8 cellular contexts compared by ENCODE assay signal in the genomic region with DNA sequence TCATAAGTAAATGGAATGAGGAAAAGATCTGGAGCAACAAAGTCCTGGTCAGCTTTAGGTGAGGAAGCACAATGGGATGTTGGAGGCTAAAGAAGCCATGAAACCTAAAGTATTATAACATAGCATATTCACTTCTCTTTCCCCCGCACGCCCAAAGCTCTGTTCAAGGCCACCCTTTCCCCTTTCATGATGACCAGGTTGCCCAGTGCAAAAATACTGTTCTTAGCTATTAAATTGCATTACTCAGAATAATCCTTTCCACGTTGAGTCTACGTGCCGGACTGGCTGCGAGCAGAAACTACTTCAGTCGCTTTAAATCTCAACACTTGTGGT. TPM values are rescaled to one million over a fixed set of nuclear protein-coding genes. Genes with fewer than 3 reads are reported as not detected.
DNase-seq lines count a peak whose midpoint lies in the region; ATAC-seq and TF ChIP-seq lines count a peak whose summit lies in the region.

No MANE protein-coding gene starts in this region.

- no peak overlapping the region for H3K14ac ChIP-seq in neuronal stem cell (ENCODE audit: low read length)

- H3K18ac ChIP-seq in neuronal stem cell (ENCODE audit: low read length) = no peak overlapping the region

- no peak overlapping the region for H2BK12ac ChIP-seq in neuronal stem cell (ENCODE audit: low read length)

- H3K9me3 ChIP-seq in Caco-2 = no peaks in the 10 kb centered on the region
- no peaks in the 10 kb centered on the region for H3K9me3 ChIP-seq in MM.1S (replicated peaks; ENCODE audit: insufficient read depth, low read length)
- no peaks in the 10 kb centered on the region for H3K9me3 ChIP-seq in endocrine pancreas (ENCODE audit: control insufficient read depth, low read length)
- H3K9me3 ChIP-seq in neuronal stem cell (replicated peaks in 1 of 2; ENCODE audit: control insufficient read depth in 2 of 2, insufficient read depth in 1 of 2, low read depth in 1 of 2, low read length in 2 of 2) = no peaks in the 10 kb centered on the region

- no peak overlapping the region for H2BK15ac ChIP-seq in neuronal stem cell (ENCODE audit: low read length)

- H3K23ac ChIP-seq in neuronal stem cell (ENCODE audit: low read depth, low read length, poor library complexity) = no peak overlapping the region

- peaks cover 17% of the 10 kb centered on the region for H3F3A ChIP-seq in MM.1S (ENCODE audit: insufficient read depth, low read length)

- H3K4me1 ChIP-seq in Caco-2 (peaks cover 18% of the 10 kb centered on the region), MM.1S (ENCODE audit: low read length) (peaks cover 18% of the 10 kb centered on the region), endocrine pancreas (ENCODE audit: control insufficient read depth, insufficient read depth, low read length) (peaks cover 28% of the 10 kb centered on the region), neuronal stem cell (ENCODE audit: control insufficient read depth in 2 of 2, insufficient read depth in 1 of 2, low read depth in 1 of 2, low read length in 2 of 2) (peaks cover 9 to 12% of the 10 kb centered on the region in 2 donors)

- peaks cover 27% of the 10 kb centered on the region for H3K4me1 Mint-ChIP-seq in Caco-2 (ENCODE audit: low read depth, unreplicated experiment)

- H3K4me3 ChIP-seq in Caco-2 (ENCODE audit: low read depth, low read length) (peak overlapping the region; percentile 65), MM.1S (ENCODE audit: low read length) (peak overlapping the region; percentile 82), endocrine pancreas (ENCODE audit: control insufficient read depth, insufficient read depth, low read length) (peak overlapping the region; percentile 50), neuronal stem cell (ENCODE audit: low read length in 2 of 2) (peak overlapping the region; percentile 76 to 77)

- H3K27me3 ChIP-seq in Caco-2 (replicated peaks; ENCODE audit: control insufficient read depth, insufficient read depth, low read length) (no peaks in the 10 kb centered on the region), MM.1S (replicated peaks; ENCODE audit: insufficient read depth, low read length) (no peaks in the 10 kb centered on the region), endocrine pancreas (ENCODE audit: control insufficient read depth, insufficient read depth, low read length) (no peaks in the 10 kb centered on the region), neuronal stem cell (ENCODE audit: control insufficient read depth in 3 of 3, insufficient read depth in 3 of 3, low read depth in 1 of 3, low read length in 3 of 3) (no peaks in the 10 kb centered on the region)

- no peaks in the 10 kb centered on the region for H3K9me3 Mint-ChIP-seq in Caco-2 (ENCODE audit: unreplicated experiment)

- H3K4me2 ChIP-seq in MM.1S (ENCODE audit: low read depth, low read length) (peak overlapping the region; percentile 84), neuronal stem cell (ENCODE audit: insufficient read depth, low read length, poor library complexity, severe bottlenecking) (peak overlapping the region; percentile 77)

- H3K4ac ChIP-seq in neuronal stem cell (ENCODE audit: low read length) = no peak overlapping the region

- no peak overlapping the region for H4K91ac ChIP-seq in neuronal stem cell (ENCODE audit: low read depth, low read length, poor library complexity)

- ATAC-seq in HG02852 (IDR thresholded peaks at IDR 0.05; ENCODE audit: unreplicated experiment) = no peak

- no peaks in the 10 kb centered on the region for H3K36me3 ChIP-seq in Caco-2 (ENCODE audit: control insufficient read depth, insufficient read depth, low read length)
- H3K36me3 ChIP-seq in MM.1S (replicated peaks; ENCODE audit: insufficient read depth, low read length) = no peaks in the 10 kb centered on the region
- no peaks in the 10 kb centered on the region for H3K36me3 ChIP-seq in endocrine pancreas (ENCODE audit: control insufficient read depth, insufficient read depth, low read length)
- peaks cover 0 to 24% of the 10 kb centered on the region in 2 donors for H3K36me3 ChIP-seq in neuronal stem cell (replicated peaks in 1 of 2; ENCODE audit: control insufficient read depth in 2 of 2, insufficient read depth in 2 of 2, low read length in 2 of 2)

- H3K4me3 Mint-ChIP-seq in Caco-2 (ENCODE audit: unreplicated experiment) = peak overlapping the region; percentile 94

- intact Hi-C loops in Caco-2 (cut with micrococcal nuclease; ENCODE audit: unreplicated experiment) = loop anchor here (1.0 to 5.0 kb wide), 5 partner anchors 38 to 309 kb away; a partner anchor contains a TSS

- peak overlapping the region; percentile 73; the same call in 1 of the 2 replicates for H3K27ac ChIP-seq in MM.1S (ENCODE audit: low read length)
- peak overlapping the region; percentile 98 for H3K27ac ChIP-seq in neuronal stem cell (replicated peaks; ENCODE audit: low read length)

- peak overlapping the region; percentile 91 for H3K27ac Mint-ChIP-seq in Caco-2 (ENCODE audit: unreplicated experiment)

- peaks cover 70% of the 10 kb centered on the region for H3K36me3 Mint-ChIP-seq in Caco-2 (ENCODE audit: insufficient read depth, unreplicated experiment)

- H2AK5ac ChIP-seq in neuronal stem cell (ENCODE audit: low read depth, low read length) = no peak overlapping the region

- POLR2A ChIA-PET in Caco-2 (lab: Charles Lee) = interaction anchor here (0.6 to 1.8 kb wide), 5 partner anchors 9 to 189 kb away, joined by 3 to 6 read pairs (median 4); a partner anchor contains a TSS

- H3K79me2 ChIP-seq in MM.1S (ENCODE audit: low read length) = peaks cover 9% of the 10 kb centered on the region; the same call in 1 of the 2 replicates

- H3K9me2 ChIP-seq in MM.1S (replicated peaks; ENCODE audit: insufficient read depth, low read length) = no peaks in the 10 kb centered on the region

- H2AFZ ChIP-seq in MM.1S (ENCODE audit: low read length) (peak overlapping the region; percentile 60; the same call in 1 of the 2 replicates), neuronal stem cell (ENCODE audit: low read length) (peak overlapping the region; percentile 96)

- BruUV-seq in Caco-2 (replicated peaks; lab: Mats Ljungman, UMichigan) = TSS peak; percentile 94

- no peaks in the 10 kb centered on the region for H4K20me1 ChIP-seq in MM.1S (ENCODE audit: insufficient read depth, low read length)

- H2BK5ac ChIP-seq in neuronal stem cell (ENCODE audit: low read length) = no peak overlapping the region

- H3K27me3 Mint-ChIP-seq in Caco-2 (ENCODE audit: insufficient read depth, unreplicated experiment) = no peaks in the 10 kb centered on the region

- CTCF ChIA-PET in Caco-2 (lab: Charles Lee) = interaction anchor here (0.6 to 3.2 kb wide), 17 partner anchors 9 to 278 kb away, joined by 3 to 47 read pairs (median 4); a partner anchor contains a TSS

- TF ChIP-seq CTCF in Caco-2 (IDR thresholded peaks at IDR 0.05; ENCODE audit: insufficient read depth in 1 of 2, low read depth in 1 of 2, low read length in 1 of 2, severe bottlenecking in 1 of 2, unreplicated experiment in 1 of 2) (no peak), MM.1S (IDR thresholded peaks at IDR 0.05; ENCODE audit: low read length) (no peak)

- no CpG with 5 or more reads among the region's 7 CpGs for WGBS in neuronal stem cell (ENCODE audit: extremely low coverage in 2 of 2, insufficient read length in 2 of 2, insufficient replicate concordance in 1 of 2), 2 donors

- H3K79me1 ChIP-seq in neuronal stem cell (ENCODE audit: low read depth, low read length) = no peaks in the 10 kb centered on the region

- peak overlapping the region; percentile 32; the same call in 1 of the 2 replicates for H3K9ac ChIP-seq in MM.1S (ENCODE audit: low read length)
- peak overlapping the region; percentile 48 for H3K9ac ChIP-seq in endocrine pancreas (ENCODE audit: control insufficient read depth, insufficient read depth, low read length)
- no peak overlapping the region for H3K9ac ChIP-seq in neuronal stem cell (ENCODE audit: low read depth, low read length, poor library complexity)

- H4K8ac ChIP-seq in neuronal stem cell (ENCODE audit: low read depth, low read length) = no peak overlapping the region

- H2BK120ac ChIP-seq in neuronal stem cell (ENCODE audit: low read depth, low read length) = no peak overlapping the region

- no peak for DNase-seq in Caco-2
- DNase-seq in MM.1S = no peak
- no peak for DNase-seq in neuronal stem cell (ENCODE audit: low spot score)
- no peak for DNase-seq in central memory CD4-positive, alpha-beta T cell
- DNase-seq in KG1 (lab: John Stamatoyannopoulos, UW) = no peak
- no peak for DNase-seq in DMS53 treated with DMSO at 0.1 percent for 48 hours (lab: John Stamatoyannopoulos, UW; ENCODE audit: unreplicated experiment)

RNA-seq across cellular contexts. Expression of a gene that starts 0.6 kb away (rescaled TPM):
- 16.2 and 23.0 TPM in 2 replicates for total RNA-seq in Caco-2 (2022)
- polyA plus RNA-seq in neuronal stem cell (2013, experiment 1 of 2) = 9.3 TPM
- polyA plus RNA-seq in neuronal stem cell (2013, experiment 2 of 2) = 8.2 TPM

RNA-seq across cellular contexts. Expression of a gene that starts 54.2 kb away (rescaled TPM):
- 10.9 and 12.2 TPM in 2 replicates for total RNA-seq in Caco-2 (2022)
- polyA plus RNA-seq in neuronal stem cell (2013, experiment 1 of 2) = 14.4 TPM
- polyA plus RNA-seq in neuronal stem cell (2013, experiment 2 of 2) = 14.3 TPM
